Comparison of ENCODE assay signal across 8 cellular contexts in genomic region chr6:79536615-79536968, GRCh38. TPM values are rescaled to one million over a fixed set of nuclear protein-coding genes. Genes with fewer than 3 reads are reported as not detected.
DNase-seq lines count a peak whose midpoint lies in the region; TF ChIP-seq lines count a peak whose summit lies in the region.

No MANE protein-coding gene starts in this region.

- H3K27ac Mint-ChIP-seq in activated T-helper 2 cell treated with anti-CD3 and anti-CD28 coated beads, Interferon-gamma antibody, Interleukin-2, Interleukin-4, amounts not matched to agents 10 μg/mL and 5 μg/mL and 100 μg/mL, durations not matched to agents 14 hours and 24 hours and 36 hours = no peak overlapping the region

- no peaks in the 10 kb centered on the region for H3K27me3 ChIP-seq in iPS DF 6.9 (ENCODE audit: control insufficient read depth, insufficient read depth, low read length)
- H3K27me3 ChIP-seq in stomach smooth muscle (ENCODE audit: control insufficient read depth in 1 of 2, insufficient read depth in 2 of 2, low read length in 2 of 2) = no peaks in the 10 kb centered on the region

- H3K36me3 ChIP-seq in iPS DF 6.9 (ENCODE audit: control insufficient read depth, insufficient read depth, low read length) (no peaks in the 10 kb centered on the region), stomach smooth muscle (ENCODE audit: control insufficient read depth in 2 of 2, insufficient read depth in 2 of 2, low read length in 2 of 2) (no peaks in the 10 kb centered on the region)

- H3K4me1 Mint-ChIP-seq in activated T-helper 2 cell treated with anti-CD3 and anti-CD28 coated beads, Interferon-gamma antibody, Interleukin-2, Interleukin-4, amounts not matched to agents 10 μg/mL and 5 μg/mL and 100 μg/mL, durations not matched to agents 14 hours and 24 hours and 36 hours (ENCODE audit: low read depth) = no peaks in the 10 kb centered on the region

- peaks cover 28% of the 10 kb centered on the region for H3K27me3 Mint-ChIP-seq in activated T-helper 2 cell treated with anti-CD3 and anti-CD28 coated beads, Interferon-gamma antibody, Interleukin-2, Interleukin-4, amounts not matched to agents 10 μg/mL and 5 μg/mL and 100 μg/mL, durations not matched to agents 14 hours and 24 hours and 36 hours (ENCODE audit: low read depth)

- no peaks in the 10 kb centered on the region for H3K9me3 Mint-ChIP-seq in activated T-helper 2 cell treated with anti-CD3 and anti-CD28 coated beads, Interferon-gamma antibody, Interleukin-2, Interleukin-4, amounts not matched to agents 10 μg/mL and 5 μg/mL and 100 μg/mL, durations not matched to agents 14 hours and 24 hours and 36 hours

- H3K4me3 ChIP-seq in WI38 (ENCODE audit: low read depth, low read length) (peak overlapping the region; percentile 67), iPS DF 6.9 (ENCODE audit: low read length) (peak overlapping the region; percentile 90; the same call in 1 of the 2 replicates), stomach smooth muscle (ENCODE audit: low read length in 2 of 2) (peak overlapping the region; percentile 83 to 92)

- H3K27ac ChIP-seq in iPS DF 6.9 (ENCODE audit: low read length) (no peak overlapping the region), stomach smooth muscle (ENCODE audit: low read length) (peak overlapping the region; percentile 86)

- no peak overlapping the region for H3K4me3 Mint-ChIP-seq in activated T-helper 2 cell treated with anti-CD3 and anti-CD28 coated beads, Interferon-gamma antibody, Interleukin-2, Interleukin-4, amounts not matched to agents 10 μg/mL and 5 μg/mL and 100 μg/mL, durations not matched to agents 14 hours and 24 hours and 36 hours (ENCODE audit: low read depth)

- peak overlapping the region; percentile 77 to 82 for H3K9ac ChIP-seq in stomach smooth muscle (ENCODE audit: low read length in 2 of 2)

- H3K36me3 Mint-ChIP-seq in activated T-helper 2 cell treated with anti-CD3 and anti-CD28 coated beads, Interferon-gamma antibody, Interleukin-2, Interleukin-4, amounts not matched to agents 10 μg/mL and 5 μg/mL and 100 μg/mL, durations not matched to agents 14 hours and 24 hours and 36 hours (ENCODE audit: low read depth) = no peaks in the 10 kb centered on the region

- no CpG with 5 or more reads among the region's 10 CpGs for WGBS in iPS DF 6.9 (ENCODE audit: insufficient coverage, insufficient read length)

- H3K4me1 ChIP-seq in iPS DF 6.9 (ENCODE audit: control insufficient read depth, insufficient read depth, low read length) (no peaks in the 10 kb centered on the region), stomach smooth muscle (ENCODE audit: control insufficient read depth, insufficient read depth, low read length) (peaks cover 3% of the 10 kb centered on the region)

- DNase-seq in DMS53 (lab: John Stamatoyannopoulos, UW) (peak; percentile 40), DMS53 treated with DMSO at 0.1 percent for 48 hours (lab: John Stamatoyannopoulos, UW; ENCODE audit: unreplicated experiment) (no peak), iPS DF 6.9 (ENCODE audit: low read depth, low spot score) (no peak), HPDE6-E6E7 (ENCODE audit: extremely low spot score) (no peak), NCI-H524 treated with DMSO at 0.1 percent for 48 hours (lab: John Stamatoyannopoulos, UW) (no peak)
- no peak for DNase-seq in activated T-helper 2 cell treated with anti-CD3 and anti-CD28 coated beads, Interferon-gamma antibody, Interleukin-2, Interleukin-4, amounts not matched to agents 10 μg/mL and 5 μg/mL and 100 μg/mL, durations not matched to agents 14 hours and 24 hours and 36 hours (ENCODE audit: low spot score)

- H3K9me3 ChIP-seq in iPS DF 6.9 (ENCODE audit: control insufficient read depth, insufficient read depth, low read length) (no peaks in the 10 kb centered on the region), stomach smooth muscle (ENCODE audit: control insufficient read depth in 2 of 2, low read length in 2 of 2) (no peaks in the 10 kb centered on the region)

- no peak for TF ChIP-seq CTCF in WI38 (IDR thresholded peaks at IDR 0.05; ENCODE audit: low read depth, low read length)

- intact Hi-C loops in activated T-helper 2 cell treated with anti-CD3 and anti-CD28 coated beads, Interferon-gamma antibody, Interleukin-2, Interleukin-4, amounts not matched to agents 10 μg/mL and 5 μg/mL and 100 μg/mL, durations not matched to agents 14 hours and 24 hours and 36 hours (cut with micrococcal nuclease) = loop anchor here (2.0 to 5.0 kb wide), 2 partner anchors 304 to 458 kb away; partner anchors contain the start of genes HMGN3 and PHIP

RNA-seq across cellular contexts. Expression of gene LCA5, which starts 0.6 kb away (rescaled TPM):
- total RNA-seq in activated T-helper 2 cell treated with anti-CD3 and anti-CD28 coated beads, Interferon-gamma antibody, Interleukin-2, Interleukin-4, amounts not matched to agents 10 μg/mL and 5 μg/mL and 100 μg/mL, durations not matched to agents 14 hours and 24 hours and 36 hours = 0.09 and 0.18 TPM in 2 replicates
